ENCODE assay signal across 12 cellular contexts in the genomic region with DNA sequence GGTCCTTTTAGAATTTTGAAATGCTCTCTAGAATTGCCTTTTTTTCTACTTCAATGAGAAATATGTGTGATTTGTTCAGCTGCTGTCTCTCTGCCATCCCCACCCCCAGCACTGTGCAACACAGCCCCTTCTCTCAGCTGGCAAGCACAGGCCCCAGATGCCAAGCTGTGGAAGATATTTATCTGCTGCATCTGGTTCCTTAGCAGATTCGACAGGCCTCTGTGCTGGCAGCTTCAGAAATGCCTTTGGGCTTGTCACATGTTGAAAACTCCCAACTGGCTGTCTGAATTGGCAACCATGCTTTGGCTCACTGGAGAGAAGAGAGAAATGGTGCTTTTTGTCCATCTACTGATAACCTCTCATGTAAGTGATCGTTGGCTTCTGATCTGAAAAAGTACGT.
DNase-seq lines count a peak whose midpoint lies in the region; ATAC-seq and TF ChIP-seq lines count a peak whose summit lies in the region.
"Had no signal": no experiment of that assay in that cellular context is flagged by ENCODE, and none has a peak within 500 bp of the region (broad histone marks: within the 10 kb centered on the region; RNA-seq: fewer than 3 reads in every experiment).

No MANE protein-coding gene starts in this region.

- no peak for TF ChIP-seq POLR2A in breast epithelium (IDR thresholded peaks at IDR 0.05)

- no peak overlapping the region for H3K4me2 ChIP-seq in osteoblast (ENCODE audit: insufficient read depth, low read length)

- H3K4me1 ChIP-seq in osteoblast (ENCODE audit: insufficient read depth, low read length) = peaks cover 31% of the 10 kb centered on the region
- H3K4me1 ChIP-seq in breast epithelium = no peaks in the 10 kb centered on the region
- H3K4me1 ChIP-seq: prostate gland had no signal

- H3K27me3 ChIP-seq in osteoblast (ENCODE audit: insufficient read depth, low read length) (no peaks in the 10 kb centered on the region), breast epithelium (no peaks in the 10 kb centered on the region)
- H3K27me3 ChIP-seq: heart right ventricle had no signal

- H3K9me3 ChIP-seq in osteoblast (ENCODE audit: low read depth, low read length) = no peaks in the 10 kb centered on the region
- H3K9me3 ChIP-seq in breast epithelium = no peaks in the 10 kb centered on the region
- H3K9me3 ChIP-seq: heart right ventricle, prostate gland had no signal

- no peaks in the 10 kb centered on the region for H4K20me1 ChIP-seq in osteoblast (ENCODE audit: insufficient read depth, low read length)

- TF ChIP-seq CTCF in osteoblast (IDR thresholded peaks at IDR 0.05; ENCODE audit: extremely low read depth, low read depth, low read length) (no peak), breast epithelium (IDR thresholded peaks at IDR 0.05) (no peak)

- no peak overlapping the region for H3K4me3 ChIP-seq in osteoblast (ENCODE audit: insufficient read depth, low read length)
- no peak overlapping the region for H3K4me3 ChIP-seq in breast epithelium
- H3K4me3 ChIP-seq: heart right ventricle, prostate gland had no signal

- peak overlapping the region; percentile 62 for H2AFZ ChIP-seq in osteoblast (ENCODE audit: low read length)

- DNase-seq in ELF-1 (ENCODE audit: low read depth, low spot score) (peak; percentile 13), NCI-H69 (lab: John Stamatoyannopoulos, UW) (peak; percentile 56), epidermal melanocyte (ENCODE audit: insufficient read length, low spot score) (peak; percentile 50), osteoblast (ENCODE audit: insufficient read length, low spot score, missing footprints) (no peak), breast epithelium (ENCODE audit: low spot score in 2 of 2) (no peak)
- no peak for DNase-seq in activated CD4-positive, CD25-positive, alpha-beta regulatory T cell (lab: John Stamatoyannopoulos, UW)
- DNase-seq: heart right ventricle; stimulated activated CD4-positive, alpha-beta T cell treated with anti-CD3 and anti-CD28 coated beads, Interleukin-4, amount 100 ng/mL, for 4 hours; stimulated activated naive CD8-positive, alpha-beta T cell treated with anti-CD3 and anti-CD28 coated beads, Interleukin-15, amount 100 ng/mL, for 72 hours had no signal

- intact Hi-C loops in breast epithelium (cut with DNase I; ENCODE audit: low total_unique reads) = loop anchor here (10.0 kb wide), 1 partner anchor 1175 kb away; no protein-coding TSS in a partner anchor

- ATAC-seq in GM21786 (IDR thresholded peaks at IDR 0.05; ENCODE audit: unreplicated experiment) = no peak
- ATAC-seq in GM18907 (IDR thresholded peaks at IDR 0.05; ENCODE audit: unreplicated experiment) = no peak

- H3K79me2 ChIP-seq in osteoblast (ENCODE audit: insufficient read depth, low read length) = no peaks in the 10 kb centered on the region

- H3K36me3 ChIP-seq in osteoblast (ENCODE audit: insufficient read depth, low read length) (no peaks in the 10 kb centered on the region), breast epithelium (no peaks in the 10 kb centered on the region)
- H3K36me3 ChIP-seq: heart right ventricle, prostate gland had no signal

- H3K27ac ChIP-seq in osteoblast (ENCODE audit: low read depth, low read length) (no peak overlapping the region), breast epithelium (no peak overlapping the region)
- H3K27ac ChIP-seq: heart right ventricle, prostate gland had no signal

Comparison
In these comparisons a context has a peak if more than half of its experiments do, and no peak if none do; other contexts are left out.
1. DNase-seq: peak in ELF-1 (single experiment), NCI-H69 (single experiment) and epidermal melanocyte (single experiment); none in osteoblast (single experiment), activated CD4-positive, CD25-positive, alpha-beta regulatory T cell (0 of 4) and breast epithelium (0 of 2).